19 cellular contexts compared by ENCODE assay signal in genomic region chr2:109166811-109167210, GRCh38. TPM values are rescaled to one million over a fixed set of nuclear protein-coding genes. Genes with fewer than 3 reads are reported as not detected.
DNase-seq lines count a peak whose midpoint lies in the region; ATAC-seq, FAIRE-seq and TF ChIP-seq lines count a peak whose summit lies in the region.
"Had no signal": no experiment of that assay in that cellular context is flagged by ENCODE, and none has a peak within 500 bp of the region (broad histone marks: within the 10 kb centered on the region; RNA-seq: fewer than 3 reads in every experiment).

No MANE protein-coding gene starts in this region.

- H3K27ac ChIP-seq in ACC112 (ENCODE audit: low read depth, low read length) (peak overlapping the region; percentile 92), GM23248 (peak overlapping the region; percentile 85), astrocyte (ENCODE audit: low read depth, low read length) (no peak overlapping the region)
- H3K27ac ChIP-seq: A549, upper lobe of right lung had no signal

- H2AFZ ChIP-seq in ACC112 (ENCODE audit: low read length, unreplicated experiment) (no peak overlapping the region), GM23248 (no peak overlapping the region), astrocyte (ENCODE audit: low read depth, low read length) (no peak overlapping the region)

- no peak overlapping the region for H3K4me3 Mint-ChIP-seq in astrocyte (ENCODE audit: unreplicated experiment)
- H3K4me3 Mint-ChIP-seq: CD4-positive, alpha-beta T cell; stimulated activated naive CD8-positive, alpha-beta T cell treated with anti-CD3 and anti-CD28 coated beads, Interleukin-15, Interleukin-2, amounts not matched to agents 100 ng/mL and 50 ng/mL, for 24 hours had no signal

- peak; percentile 94 for DNase-seq in GM23248
- no peak for DNase-seq in astrocyte (ENCODE audit: low read depth)
- DNase-seq in fibroblast of villous mesenchyme (ENCODE audit: low read depth): peak; percentile 81
- DNase-seq in hypothalamus (lab: John Stamatoyannopoulos, UW): no peak
- no peak for DNase-seq in activated CD8-positive, alpha-beta memory T cell treated with anti-CD3 and anti-CD28 coated beads, Interleukin-2, amount 50 U/mL, for 4 hours
- DNase-seq: activated CD4-positive, alpha-beta T cell treated with anti-CD3 and anti-CD28 coated beads, Interleukin-2, amount 50 U/mL, for 1 hour; activated naive CD4-positive, alpha-beta T cell; CD4-positive, alpha-beta T cell; hippocampal formation; NCI-H2171; NCI-H82; stimulated activated CD4-positive, alpha-beta T cell treated with anti-CD3 and anti-CD28 coated beads, Interleukin-15, amount 100 ng/mL, for 24 hours; SW 1271; upper lobe of right lung had no signal

- H3F3A ChIP-seq in GM23248 (ENCODE audit: insufficient read depth): peaks cover 57% of the 10 kb centered on the region

- TF ChIP-seq CTCF in astrocyte (IDR thresholded peaks at IDR 0.05; ENCODE audit: insufficient read depth, low read depth, low read length) (no peak), fibroblast of villous mesenchyme (IDR thresholded peaks at IDR 0.05; ENCODE audit: insufficient read depth, low read depth, low read length) (no peak)

- H3K4me1 ChIP-seq in ACC112 (ENCODE audit: control insufficient read depth, insufficient read depth, low read length, unreplicated experiment) (peaks cover 66% of the 10 kb centered on the region), GM23248 (ENCODE audit: insufficient read depth) (peaks cover 56% of the 10 kb centered on the region), astrocyte (ENCODE audit: insufficient read depth, low read length) (peaks cover 43% of the 10 kb centered on the region)
- H3K4me1 ChIP-seq: A549 had no signal

- no peaks in the 10 kb centered on the region for H3K27me3 Mint-ChIP-seq in astrocyte (ENCODE audit: low read depth, unreplicated experiment)
- H3K27me3 Mint-ChIP-seq: CD4-positive, alpha-beta T cell; stimulated activated naive CD8-positive, alpha-beta T cell treated with anti-CD3 and anti-CD28 coated beads, Interleukin-15, Interleukin-2, amounts not matched to agents 100 ng/mL and 50 ng/mL, for 24 hours had no signal

- peak overlapping the region; percentile 50 for H3K9ac ChIP-seq in GM23248
- no peak overlapping the region for H3K9ac ChIP-seq in astrocyte (ENCODE audit: low read length)

- peaks cover 7% of the 10 kb centered on the region for H3K36me3 Mint-ChIP-seq in astrocyte (ENCODE audit: low read depth, unreplicated experiment)

- H3K36me3 ChIP-seq in ACC112 (ENCODE audit: insufficient read depth, low read length) (no peaks in the 10 kb centered on the region), GM23248 (ENCODE audit: low read depth) (no peaks in the 10 kb centered on the region), astrocyte (ENCODE audit: insufficient read depth, low read length) (no peaks in the 10 kb centered on the region)
- H3K36me3 ChIP-seq: upper lobe of right lung had no signal

- H3K9me3 ChIP-seq in GM23248 (ENCODE audit: low read depth) (no peaks in the 10 kb centered on the region), astrocyte (ENCODE audit: insufficient read depth, low read depth, low read length) (no peaks in the 10 kb centered on the region)
- H3K9me3 ChIP-seq: A549, upper lobe of right lung had no signal

- peaks cover 55% of the 10 kb centered on the region for H3K79me2 ChIP-seq in ACC112 (ENCODE audit: control insufficient read depth, insufficient read depth, low read length, unreplicated experiment)
- peaks cover 37% of the 10 kb centered on the region for H3K79me2 ChIP-seq in GM23248 (ENCODE audit: insufficient read depth)
- H3K79me2 ChIP-seq in astrocyte (ENCODE audit: insufficient read depth, low read length): peaks cover 14% of the 10 kb centered on the region

- ATAC-seq in HG03354 (IDR thresholded peaks at IDR 0.05; ENCODE audit: poor library complexity, severe bottlenecking, unreplicated experiment): no peak
- ATAC-seq in GM18867 (IDR thresholded peaks at IDR 0.05; ENCODE audit: unreplicated experiment): no peak
- ATAC-seq: A549, upper lobe of right lung had no signal

- H3K4me2 ChIP-seq in GM23248 (ENCODE audit: unreplicated experiment): peak overlapping the region; percentile 73
- peak overlapping the region; percentile 44 for H3K4me2 ChIP-seq in astrocyte (ENCODE audit: low read length)
- H3K4me2 ChIP-seq: A549 had no signal

- no peaks in the 10 kb centered on the region for H3K9me2 ChIP-seq in GM23248 (ENCODE audit: insufficient read depth)

- no peaks in the 10 kb centered on the region for H4K20me1 ChIP-seq in GM23248 (ENCODE audit: insufficient read depth)
- peaks cover 8% of the 10 kb centered on the region for H4K20me1 ChIP-seq in astrocyte (ENCODE audit: insufficient read depth, low read length)

- no peak overlapping the region for H3K27ac Mint-ChIP-seq in astrocyte (ENCODE audit: unreplicated experiment)
- H3K27ac Mint-ChIP-seq: CD4-positive, alpha-beta T cell; stimulated activated naive CD8-positive, alpha-beta T cell treated with anti-CD3 and anti-CD28 coated beads, Interleukin-15, Interleukin-2, amounts not matched to agents 100 ng/mL and 50 ng/mL, for 24 hours had no signal

- peaks cover 4% of the 10 kb centered on the region for H3K9me3 Mint-ChIP-seq in astrocyte (ENCODE audit: unreplicated experiment)

- H3K4me3 ChIP-seq in ACC112 (ENCODE audit: low read depth, low read length) (peak overlapping the region; percentile 30), GM23248 (peak overlapping the region; percentile 49), astrocyte (ENCODE audit: insufficient read depth, low read depth, low read length) (no peak overlapping the region), fibroblast of villous mesenchyme (ENCODE audit: low read depth, low read length) (no peak overlapping the region)
- H3K4me3 ChIP-seq: A549, upper lobe of right lung had no signal

- H3K27me3 ChIP-seq in ACC112 (ENCODE audit: insufficient read depth, low read length) (no peaks in the 10 kb centered on the region), GM23248 (replicated peaks; ENCODE audit: insufficient read depth) (no peaks in the 10 kb centered on the region), astrocyte (ENCODE audit: insufficient read depth, low read length) (no peaks in the 10 kb centered on the region)
- H3K27me3 ChIP-seq: upper lobe of right lung had no signal

- FAIRE-seq in astrocyte (lab: Jason Lieb, UNC): no peak
- FAIRE-seq: A549 had no signal

- H3K4me1 Mint-ChIP-seq in astrocyte (ENCODE audit: low read depth, unreplicated experiment): peaks cover 35% of the 10 kb centered on the region

- WGBS in GM23248 (ENCODE audit: low coverage in 1 of 2, low lambda C conversion rate in 2 of 2, missing lambda C conversion rate in 2 of 2), 2 experiments: 39 to 44% methylated on average over 2 of the region's 2 CpGs

- in situ Hi-C loops in GM23248 (cut with MboI): no loop called here

RNA-seq across cellular contexts. Expression of gene SH3RF3, which starts 37.8 kb away (rescaled TPM):
- 3.3 and 5.2 TPM in 2 replicates for total RNA-seq in GM23248 (2014; rRNA removed; shearing (Covaris generic))
- polyA plus RNA-seq in GM23248 (2016; fragmentation: Nextera tagmentation; extraction: Ambion mirVana): 1.5 and 2.1 TPM in 2 replicates
- total RNA-seq in astrocyte: 7.2 and 7.3 TPM in 2 replicates
- 11.9 and 13.4 TPM in 2 replicates for total RNA-seq in fibroblast of villous mesenchyme

Comparison
In these comparisons a context has a peak if more than half of its experiments do, and no peak if none do; other contexts are left out.
1. H3K4me3 ChIP-seq: peak in ACC112 (single experiment) and GM23248 (single experiment); none in astrocyte (single experiment) and fibroblast of villous mesenchyme (single experiment).
2. DNase-seq: peak in GM23248 (single experiment) and fibroblast of villous mesenchyme (single experiment); none in astrocyte (single experiment), hypothalamus (0 of 51) and activated CD8-positive, alpha-beta memory T cell treated with anti-CD3 and anti-CD28 coated beads, Interleukin-2, amount 50 U/mL, for 4 hours (single experiment).